9 cellular contexts compared by ENCODE assay signal in the genomic region with DNA sequence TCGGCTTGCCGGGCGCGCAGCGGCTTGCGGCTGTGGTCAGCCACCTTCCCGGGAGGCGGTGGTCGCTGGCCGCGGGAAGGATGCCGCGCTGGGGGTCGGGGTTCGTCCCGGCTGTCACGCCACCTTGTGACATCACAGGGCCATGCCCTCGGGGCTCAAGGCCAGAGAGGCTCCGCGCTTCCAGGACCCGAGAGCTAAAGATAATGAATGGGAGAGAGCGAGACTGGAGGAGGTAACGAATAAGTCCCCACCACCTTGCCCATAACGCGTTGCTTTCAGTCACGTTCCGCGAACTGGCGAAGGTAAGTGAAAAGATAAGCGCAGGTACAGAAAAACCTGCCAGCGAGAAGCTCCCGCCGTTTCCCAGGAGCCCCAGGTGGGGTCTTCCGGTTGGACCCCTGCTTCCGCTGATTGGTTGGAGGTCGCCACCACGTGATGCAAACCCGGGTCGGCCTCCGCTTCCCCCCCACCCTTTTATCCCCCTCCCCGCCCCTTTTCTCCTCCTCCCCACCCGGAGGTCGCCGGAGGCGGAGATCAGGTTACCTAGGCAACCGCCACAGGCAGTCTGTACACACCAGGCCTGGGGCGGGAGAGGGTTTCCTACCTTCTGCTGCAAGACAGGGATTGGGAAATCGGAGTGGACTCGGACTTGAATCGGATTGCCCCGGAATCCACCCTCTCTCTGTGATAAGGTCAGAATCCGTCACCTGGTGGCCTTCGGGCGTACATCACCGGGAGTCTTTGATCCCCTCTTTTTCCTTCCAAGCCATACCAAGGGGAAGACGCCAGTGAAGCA. TPM values are rescaled to one million over a fixed set of nuclear protein-coding genes. Genes with fewer than 3 reads are reported as not detected.
A peak's percentile ranks its signal among the peaks of the same experiment; 100 is the strongest.
DNase-seq lines count a peak whose midpoint lies in the region; ATAC-seq, FAIRE-seq and TF ChIP-seq lines count a peak whose summit lies in the region.
"Had no signal": no experiment of that assay in that cellular context is flagged by ENCODE, and none has a peak within 500 bp of the region (broad histone marks: within the 10 kb centered on the region; RNA-seq: fewer than 3 reads in every experiment).

A gene (plus strand): TSS at position 563 of the 796 bp plus-strand sequence.

- H3K4me3 ChIP-seq in CD4-positive, CD25-positive, alpha-beta regulatory T cell (ENCODE audit: low read depth, low read length) = peak within 1 kb of the TSS; percentile 43
- H3K4me3 ChIP-seq in NT2/D1 (ENCODE audit: insufficient read length, low read depth) (peak within 1 kb of the TSS; percentile 56), kidney (ENCODE audit: low read length in 2 of 2) (peak within 1 kb of the TSS; percentile 46 to 55), spleen (peak within 1 kb of the TSS; percentile 28 to 68 (median 37))

- 8 to 11% (median 9%) methylated on average over 35 to 56 of the region's 56 CpGs for WGBS in spleen, 5 donors

- TF ChIP-seq CTCF in kidney (IDR thresholded peaks at IDR 0.05; ENCODE audit: borderline replicate concordance, extremely low read depth, insufficient read depth) = no peak
- TF ChIP-seq CTCF in spleen (IDR thresholded peaks at IDR 0.05 in 8 of 11, conservative IDR thresholded peaks at IDR 0.05 in 3 of 11) = no peak

- no peaks in the 10 kb centered on the region for H3K36me3 Mint-ChIP-seq in CD4-positive, CD25-positive, alpha-beta regulatory T cell
- H3K36me3 Mint-ChIP-seq in central memory CD8-positive, alpha-beta T cell (ENCODE audit: insufficient read depth) = no peaks in the 10 kb centered on the region

- peak in 1 of 2 donors; percentile 31 for ATAC-seq in CD4-positive, CD25-positive, alpha-beta regulatory T cell (ENCODE audit: low read depth in 2 of 2)
- ATAC-seq in HG02870 (IDR thresholded peaks at IDR 0.05; ENCODE audit: unreplicated experiment) (peak; percentile 40), GM21786 (IDR thresholded peaks at IDR 0.05; ENCODE audit: unreplicated experiment) (no peak)
- ATAC-seq in central memory CD8-positive, alpha-beta T cell (replicated peaks; ENCODE audit: extremely low read depth, poor library complexity, severe bottlenecking) = no peak

- peak within 1 kb of the TSS in 2 of 4 donors; percentile 69 to 76 for H3K4me3 Mint-ChIP-seq in CD4-positive, CD25-positive, alpha-beta regulatory T cell
- H3K4me3 Mint-ChIP-seq in central memory CD8-positive, alpha-beta T cell = peak within 1 kb of the TSS; percentile 53

- peak in 1 of 3 donors; percentile 7 for DNase-seq in CD4-positive, CD25-positive, alpha-beta regulatory T cell
- DNase-seq in NT2/D1 (ENCODE audit: low read depth, low spot score) = peak; percentile 85
- no peak for DNase-seq in central memory CD8-positive, alpha-beta T cell (ENCODE audit: low spot score in 2 of 2)
- peak; percentile 74 for DNase-seq in kidney
- peak; percentile 76 for DNase-seq in spleen
- no peak for DNase-seq in middle frontal gyrus (ENCODE audit: extremely low spot score, low spot score)

- H3K9me3 Mint-ChIP-seq in CD4-positive, CD25-positive, alpha-beta regulatory T cell = peaks cover 0 to 7% (median 0%) of the 10 kb centered on the region in 7 donors
- H3K9me3 Mint-ChIP-seq in central memory CD8-positive, alpha-beta T cell = no peaks in the 10 kb centered on the region

- no peaks in the 10 kb centered on the region for H3K36me3 ChIP-seq in CD4-positive, CD25-positive, alpha-beta regulatory T cell (ENCODE audit: control insufficient read depth, insufficient read depth, low read length)
- H3K36me3 ChIP-seq in NT2/D1 (ENCODE audit: insufficient read depth, insufficient read length, low read length) (no peaks in the 10 kb centered on the region), kidney (ENCODE audit: control insufficient read depth in 1 of 2, insufficient read depth in 2 of 2, low read length in 2 of 2) (no peaks in the 10 kb centered on the region), spleen (no peaks in the 10 kb centered on the region)

- H3K9me3 ChIP-seq in CD4-positive, CD25-positive, alpha-beta regulatory T cell (ENCODE audit: control insufficient read depth in 2 of 2, low read length in 2 of 2) = no peaks in the 10 kb centered on the region
- H3K9me3 ChIP-seq in NT2/D1 (ENCODE audit: insufficient read depth, low read length) (no peaks in the 10 kb centered on the region), kidney (ENCODE audit: control insufficient read depth in 1 of 2, low read length in 2 of 2) (no peaks in the 10 kb centered on the region), spleen (no peaks in the 10 kb centered on the region)

- H3K4me1 Mint-ChIP-seq in CD4-positive, CD25-positive, alpha-beta regulatory T cell = peaks cover 0 to 6% (median 1%) of the 10 kb centered on the region in 4 donors
- H3K4me1 Mint-ChIP-seq in central memory CD8-positive, alpha-beta T cell = no peaks in the 10 kb centered on the region

- intact Hi-C loops in kidney (cut with DNase I) = no loop called here
- intact Hi-C loops in spleen (cut with DNase I; ENCODE audit: low total_unique reads) = no loop called here

- H3K27ac ChIP-seq in CD4-positive, CD25-positive, alpha-beta regulatory T cell (ENCODE audit: insufficient read depth, low read length, poor library complexity, severe bottlenecking) = no peak within 1 kb of the TSS
- H3K27ac ChIP-seq in kidney (ENCODE audit: low read depth in 2 of 2, low read length in 2 of 2) (no peak within 1 kb of the TSS), spleen (no peak within 1 kb of the TSS)
- H3K27ac ChIP-seq: epithelial cell of prostate had no signal

- H3K27me3 ChIP-seq in CD4-positive, CD25-positive, alpha-beta regulatory T cell (ENCODE audit: control insufficient read depth, insufficient read depth, low read length) = peaks cover 21% of the 10 kb centered on the region
- H3K27me3 ChIP-seq in NT2/D1 (ENCODE audit: insufficient read depth, insufficient read length) (no peaks in the 10 kb centered on the region), spleen (replicated peaks in 1 of 7) (peaks cover 0 to 46% (median 11%) of the 10 kb centered on the region in 7 donors)

- peaks cover 7% of the 10 kb centered on the region for H3K4me1 ChIP-seq in CD4-positive, CD25-positive, alpha-beta regulatory T cell (ENCODE audit: control insufficient read depth, insufficient read depth, low read length, poor library complexity, severe bottlenecking)
- no peaks in the 10 kb centered on the region for H3K4me1 ChIP-seq in NT2/D1 (ENCODE audit: insufficient read depth, insufficient read length)
- H3K4me1 ChIP-seq in kidney (ENCODE audit: control insufficient read depth in 1 of 2, insufficient read depth in 1 of 2, low read depth in 1 of 2, low read length in 2 of 2) = no peaks in the 10 kb centered on the region
- H3K4me1 ChIP-seq in spleen = peaks cover 10 to 17% (median 15%) of the 10 kb centered on the region in 6 donors

- no peak for TF ChIP-seq POLR2A in spleen (IDR thresholded peaks at IDR 0.05)

- peak within 1 kb of the TSS; percentile 90 for H3K9ac ChIP-seq in NT2/D1 (ENCODE audit: insufficient read length, low read depth)
- H3K9ac ChIP-seq in kidney (ENCODE audit: low read length in 2 of 2) = no peak within 1 kb of the TSS

- no peak for FAIRE-seq in kidney (lab: Jason Lieb, UNC)

- H3K27ac Mint-ChIP-seq in CD4-positive, CD25-positive, alpha-beta regulatory T cell = peak within 1 kb of the TSS in 1 of 3 donors; percentile 58
- H3K27ac Mint-ChIP-seq in central memory CD8-positive, alpha-beta T cell (ENCODE audit: low read depth) = no peak within 1 kb of the TSS

- H3K27me3 Mint-ChIP-seq in CD4-positive, CD25-positive, alpha-beta regulatory T cell = peaks cover 48% of the 10 kb centered on the region
- peaks cover 45% of the 10 kb centered on the region for H3K27me3 Mint-ChIP-seq in central memory CD8-positive, alpha-beta T cell

RNA-seq across cellular contexts. Expression of the gene that starts here (rescaled TPM):
- total RNA-seq in CD4-positive, CD25-positive, alpha-beta regulatory T cell = not detected
- polyA plus RNA-seq in CD4-positive, CD25-positive, alpha-beta regulatory T cell = not detected
- total RNA-seq in kidney (not detected), spleen (not detected)
- polyA plus RNA-seq in kidney (ENCODE audit: insufficient read depth, low read depth, low replicate concordance) (not detected), spleen (not detected)

Comparison
In these comparisons a context has a peak if more than half of its experiments do, and no peak if none do; other contexts are left out.
1. Peak in DNase-seq and H3K4me3 ChIP-seq in kidney; RNA of the gene not detected or under 1 TPM.
2. Peak in DNase-seq and H3K4me3 ChIP-seq in spleen; RNA of the gene not detected or under 1 TPM.